Comparison of ENCODE assay signal across 15 cellular contexts in the genomic region with DNA sequence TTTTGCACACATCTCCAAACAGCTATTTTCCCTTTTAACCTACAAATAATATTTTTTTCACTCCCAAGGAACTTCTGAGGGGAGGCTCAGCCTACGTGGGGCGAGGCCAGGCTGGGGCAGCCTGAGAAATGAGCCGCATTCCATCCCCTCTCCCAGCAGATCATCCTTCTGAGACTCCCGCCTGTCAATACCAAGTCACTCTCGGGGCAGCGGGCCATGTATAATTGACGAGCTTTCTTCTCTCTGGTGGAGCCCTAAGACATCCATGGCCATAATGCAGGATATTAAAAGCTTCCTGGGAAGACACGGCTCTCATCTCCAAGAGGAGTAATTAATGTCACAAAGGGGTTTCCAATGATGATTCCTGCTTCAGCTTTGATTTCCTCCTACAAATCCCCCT. TPM values are rescaled to one million over a fixed set of nuclear protein-coding genes. Genes with fewer than 3 reads are reported as not detected.
A peak's percentile ranks its signal among the peaks of the same experiment; 100 is the strongest.
DNase-seq lines count a peak whose midpoint lies in the region; ATAC-seq and TF ChIP-seq lines count a peak whose summit lies in the region.
"Had no signal": no experiment of that assay in that cellular context is flagged by ENCODE, and none has a peak within 500 bp of the region (broad histone marks: within the 10 kb centered on the region; RNA-seq: fewer than 3 reads in every experiment).

No MANE protein-coding gene starts in this region.

- H3K9ac ChIP-seq in neural cell (ENCODE audit: low read length) (no peak overlapping the region), endodermal cell (ENCODE audit: extremely low read depth, low read length, poor library complexity, severe bottlenecking) (no peak overlapping the region)
- H3K9ac ChIP-seq: BLaER1 treated with 17β-estradiol and CSF1 and Interleukin-3, amounts not matched to agents 10 nM and 100 nM had no signal

- DNase-seq in stimulated activated naive CD8-positive, alpha-beta T cell treated with anti-CD3 and anti-CD28 coated beads, Interleukin-15, amount 100 ng/mL, for 72 hours: no peak
- DNase-seq in left kidney (ENCODE audit: low read depth, low spot score) (peak; percentile 58), endodermal cell (no peak), HuH-7 (ENCODE audit: low spot score) (no peak), esophagus squamous epithelium (lab: John Stamatoyannopoulos, UW) (no peak)
- DNase-seq: CD8-positive, alpha-beta T cell; COR-L47; DMS 273 treated with DMSO at 0.1 percent for 48 hours; DMS53; H9 had no signal

- no peaks in the 10 kb centered on the region for H3K9me3 ChIP-seq in neural cell (ENCODE audit: low read length)
- H3K9me3 ChIP-seq in endodermal cell (ENCODE audit: control insufficient read depth, low read length): no peaks in the 10 kb centered on the region
- H3K9me3 ChIP-seq in esophagus squamous epithelium: no peaks in the 10 kb centered on the region

- H3K9me3 Mint-ChIP-seq in stimulated activated naive CD8-positive, alpha-beta T cell treated with anti-CD3 and anti-CD28 coated beads, Interleukin-15, Interleukin-2, amounts not matched to agents 100 ng/mL and 50 ng/mL, for 24 hours: no peaks in the 10 kb centered on the region
- H3K9me3 Mint-ChIP-seq in stimulated activated naive CD8-positive, alpha-beta T cell treated with anti-CD3 and anti-CD28 coated beads, Interleukin-15, amount 100 ng/mL, for 72 hours: no peaks in the 10 kb centered on the region
- H3K9me3 Mint-ChIP-seq in stimulated activated memory B cell treated with anti-CD40 and anti-IgM and Interleukin-4, amounts not matched to agents 10 μg/mL and 1 μg/mL and 100 μg/mL, for 72 hours: no peaks in the 10 kb centered on the region
- no peaks in the 10 kb centered on the region for H3K9me3 Mint-ChIP-seq in endodermal cell
- H3K9me3 Mint-ChIP-seq: CD8-positive, alpha-beta T cell; H9 had no signal

- intact Hi-C loops in esophagus squamous epithelium (cut with DNase I): no loop called here

- H3K79me2 ChIP-seq in neural cell (replicated peaks; ENCODE audit: insufficient read depth, low read length): no peaks in the 10 kb centered on the region

- WGBS in endodermal cell (ENCODE audit: insufficient coverage in 1 of 2, insufficient read length in 1 of 2), 2 experiments: 84 to 89% methylated on average over 6 to 8 of the region's 8 CpGs
- 87 to 92% methylated on average over 6 to 7 of the region's 8 CpGs for WGBS in esophagus squamous epithelium, 2 donors

- H2AFZ ChIP-seq in neural cell (ENCODE audit: low read depth, low read length): no peak overlapping the region

- no peak for TF ChIP-seq CTCF in neural cell (IDR thresholded peaks at IDR 0.05; ENCODE audit: poor library complexity, severe bottlenecking)
- no peak for TF ChIP-seq CTCF in endodermal cell (conservative IDR thresholded peaks at IDR 0.05)
- TF ChIP-seq CTCF in esophagus squamous epithelium (IDR thresholded peaks at IDR 0.05): no peak

- no peaks in the 10 kb centered on the region for H4K20me1 ChIP-seq in neural cell (ENCODE audit: insufficient read depth)
- H4K20me1 ChIP-seq: BLaER1 treated with 17β-estradiol and CSF1 and Interleukin-3, amounts not matched to agents 10 nM and 100 nM had no signal

- no peak overlapping the region for H3K4me3 Mint-ChIP-seq in stimulated activated naive CD8-positive, alpha-beta T cell treated with anti-CD3 and anti-CD28 coated beads, Interleukin-15, Interleukin-2, amounts not matched to agents 100 ng/mL and 50 ng/mL, for 24 hours
- no peak overlapping the region for H3K4me3 Mint-ChIP-seq in stimulated activated naive CD8-positive, alpha-beta T cell treated with anti-CD3 and anti-CD28 coated beads, Interleukin-15, amount 100 ng/mL, for 72 hours
- H3K4me3 Mint-ChIP-seq in stimulated activated memory B cell treated with anti-CD40 and anti-IgM and Interleukin-4, amounts not matched to agents 10 μg/mL and 1 μg/mL and 100 μg/mL, for 72 hours: no peak overlapping the region
- H3K4me3 Mint-ChIP-seq in endodermal cell: no peak overlapping the region
- H3K4me3 Mint-ChIP-seq: B cell; CD8-positive, alpha-beta T cell; H9 had no signal

- H3K27ac ChIP-seq in neural cell (ENCODE audit: low read length) (no peak overlapping the region), endodermal cell (ENCODE audit: low read depth, low read length) (no peak overlapping the region), esophagus squamous epithelium (no peak overlapping the region)
- H3K27ac ChIP-seq: BLaER1 treated with 17β-estradiol and CSF1 and Interleukin-3, amounts not matched to agents 10 nM and 100 nM had no signal

- no peak for TF ChIP-seq POLR2A in esophagus squamous epithelium (IDR thresholded peaks at IDR 0.05)

- no peaks in the 10 kb centered on the region for H3K36me3 Mint-ChIP-seq in stimulated activated naive CD8-positive, alpha-beta T cell treated with anti-CD3 and anti-CD28 coated beads, Interleukin-15, Interleukin-2, amounts not matched to agents 100 ng/mL and 50 ng/mL, for 24 hours (ENCODE audit: low read depth)
- no peaks in the 10 kb centered on the region for H3K36me3 Mint-ChIP-seq in stimulated activated memory B cell treated with anti-CD40 and anti-IgM and Interleukin-4, amounts not matched to agents 10 μg/mL and 1 μg/mL and 100 μg/mL, for 72 hours
- H3K36me3 Mint-ChIP-seq in endodermal cell (ENCODE audit: low read depth): no peaks in the 10 kb centered on the region
- H3K36me3 Mint-ChIP-seq: CD8-positive, alpha-beta T cell had no signal

- H3K4me1 Mint-ChIP-seq in stimulated activated naive CD8-positive, alpha-beta T cell treated with anti-CD3 and anti-CD28 coated beads, Interleukin-15, Interleukin-2, amounts not matched to agents 100 ng/mL and 50 ng/mL, for 24 hours (ENCODE audit: low read depth): no peaks in the 10 kb centered on the region
- H3K4me1 Mint-ChIP-seq in stimulated activated naive CD8-positive, alpha-beta T cell treated with anti-CD3 and anti-CD28 coated beads, Interleukin-15, amount 100 ng/mL, for 72 hours: no peaks in the 10 kb centered on the region
- H3K4me1 Mint-ChIP-seq in stimulated activated memory B cell treated with anti-CD40 and anti-IgM and Interleukin-4, amounts not matched to agents 10 μg/mL and 1 μg/mL and 100 μg/mL, for 72 hours: peaks cover 7% of the 10 kb centered on the region
- H3K4me1 Mint-ChIP-seq in endodermal cell: no peaks in the 10 kb centered on the region

- H3K9me2 ChIP-seq in neural cell (ENCODE audit: insufficient read depth, low read length): no peaks in the 10 kb centered on the region

- H3K27me3 ChIP-seq in neural cell (ENCODE audit: insufficient read depth, low read depth, low read length) (no peaks in the 10 kb centered on the region), endodermal cell (ENCODE audit: control insufficient read depth, insufficient read depth, low read length, poor library complexity, severe bottlenecking) (no peaks in the 10 kb centered on the region), esophagus squamous epithelium (peaks cover 0 to 8% (median 0%) of the 10 kb centered on the region in 4 donors)
- H3K27me3 ChIP-seq: BLaER1 treated with 17β-estradiol and CSF1 and Interleukin-3, amounts not matched to agents 10 nM and 100 nM had no signal

- no peaks in the 10 kb centered on the region for H3F3A ChIP-seq in neural cell (ENCODE audit: insufficient read depth, low read length, poor library complexity, severe bottlenecking)

- no peaks in the 10 kb centered on the region for H3K4me1 ChIP-seq in endodermal cell (ENCODE audit: control insufficient read depth, insufficient read depth, low read length)
- no peaks in the 10 kb centered on the region for H3K4me1 ChIP-seq in esophagus squamous epithelium

- H3K4me2 ChIP-seq in neural cell (ENCODE audit: low read length): no peak overlapping the region

- H3K4me3 ChIP-seq in neural cell (ENCODE audit: low read length) (no peak overlapping the region), endodermal cell (ENCODE audit: low read length) (no peak overlapping the region), esophagus squamous epithelium (no peak overlapping the region)
- H3K4me3 ChIP-seq: BLaER1 treated with 17β-estradiol and CSF1 and Interleukin-3, amounts not matched to agents 10 nM and 100 nM had no signal

- peak overlapping the region; percentile 26 for H3K27ac Mint-ChIP-seq in stimulated activated naive CD8-positive, alpha-beta T cell treated with anti-CD3 and anti-CD28 coated beads, Interleukin-15, Interleukin-2, amounts not matched to agents 100 ng/mL and 50 ng/mL, for 24 hours
- peak overlapping the region in 1 of 2 donors; percentile 22 for H3K27ac Mint-ChIP-seq in stimulated activated naive CD8-positive, alpha-beta T cell treated with anti-CD3 and anti-CD28 coated beads, Interleukin-15, amount 100 ng/mL, for 72 hours
- peak overlapping the region; percentile 33 for H3K27ac Mint-ChIP-seq in stimulated activated memory B cell treated with anti-CD40 and anti-IgM and Interleukin-4, amounts not matched to agents 10 μg/mL and 1 μg/mL and 100 μg/mL, for 72 hours
- no peak overlapping the region for H3K27ac Mint-ChIP-seq in endodermal cell
- H3K27ac Mint-ChIP-seq: B cell; CD8-positive, alpha-beta T cell had no signal

- ATAC-seq in stimulated activated naive CD8-positive, alpha-beta T cell treated with anti-CD3 and anti-CD28 coated beads, Interleukin-15, amount 100 ng/mL, for 72 hours: no peak
- no peak for ATAC-seq in stimulated activated memory B cell treated with anti-CD40 and anti-IgM and Interleukin-4, amounts not matched to agents 10 μg/mL and 1 μg/mL and 100 μg/mL, for 72 hours
- ATAC-seq: CD8-positive, alpha-beta T cell had no signal

- peaks cover 6% of the 10 kb centered on the region for H3K27me3 Mint-ChIP-seq in stimulated activated naive CD8-positive, alpha-beta T cell treated with anti-CD3 and anti-CD28 coated beads, Interleukin-15, Interleukin-2, amounts not matched to agents 100 ng/mL and 50 ng/mL, for 24 hours
- peaks cover 10% of the 10 kb centered on the region for H3K27me3 Mint-ChIP-seq in stimulated activated naive CD8-positive, alpha-beta T cell treated with anti-CD3 and anti-CD28 coated beads, Interleukin-15, amount 100 ng/mL, for 72 hours
- no peaks in the 10 kb centered on the region for H3K27me3 Mint-ChIP-seq in stimulated activated memory B cell treated with anti-CD40 and anti-IgM and Interleukin-4, amounts not matched to agents 10 μg/mL and 1 μg/mL and 100 μg/mL, for 72 hours
- H3K27me3 Mint-ChIP-seq in endodermal cell (ENCODE audit: insufficient read depth): no peaks in the 10 kb centered on the region
- H3K27me3 Mint-ChIP-seq: B cell had no signal

- no peak for TF ChIP-seq EP300 in neural cell (conservative IDR thresholded peaks at IDR 0.05; ENCODE audit: poor library complexity, severe bottlenecking)

- TF ChIP-seq RAD21 in neural cell (conservative IDR thresholded peaks at IDR 0.05): no peak

- H3K36me3 ChIP-seq in neural cell (ENCODE audit: insufficient read depth, low read length): no peaks in the 10 kb centered on the region
- no peaks in the 10 kb centered on the region for H3K36me3 ChIP-seq in endodermal cell (ENCODE audit: control insufficient read depth, insufficient read depth, low read length)
- no peaks in the 10 kb centered on the region for H3K36me3 ChIP-seq in esophagus squamous epithelium
- H3K36me3 ChIP-seq: BLaER1 treated with 17β-estradiol and CSF1 and Interleukin-3, amounts not matched to agents 10 nM and 100 nM had no signal

RNA-seq across cellular contexts. Expression of a gene that starts 37.8 kb away (rescaled TPM):
- polyA plus RNA-seq in neural cell: 0.78 and 0.79 TPM in 2 replicates
- 2.5 and 2.9 TPM in 2 replicates for polyA minus RNA-seq in neural cell
- total RNA-seq in endodermal cell (10 to 100 TPM in 1 of 2 donors, 1 to 10 TPM in 1; 7.5 to 14.9 TPM), esophagus squamous epithelium (10 to 100 TPM in 2 of 4 donors, 1 to 10 TPM in 2; 4.0 to 23.0 (median 13.8) TPM)
- 8.9 TPM for polyA plus RNA-seq in endodermal cell (2013, experiment 1 of 2)
- 10.0 TPM for polyA plus RNA-seq in endodermal cell (2013, experiment 2 of 2)
